Comparison of ENCODE assay signal across 28 cellular contexts in genomic region chr14:74924061-74924460, GRCh38. TPM values are rescaled to one million over a fixed set of nuclear protein-coding genes. Genes with fewer than 3 reads are reported as not detected.
DNase-seq lines count a peak whose midpoint lies in the region; ATAC-seq, FAIRE-seq and TF ChIP-seq lines count a peak whose summit lies in the region.
"Had no signal": no experiment of that assay in that cellular context is flagged by ENCODE, and none has a peak within 500 bp of the region (broad histone marks: within the 10 kb centered on the region; RNA-seq: fewer than 3 reads in every experiment).

No MANE protein-coding gene starts in this region.

- DNase-seq in MCF 10A (ENCODE audit: unreplicated experiment) (no peak), breast epithelium (ENCODE audit: low spot score in 2 of 2) (no peak), memory B cell (ENCODE audit: low spot score in 2 of 2) (no peak), upper lobe of right lung (peak; percentile 40), GM12891 (ENCODE audit: insufficient read length, low spot score) (no peak)
- no peak for DNase-seq in activated T-helper 1 cell treated with anti-CD3 and anti-CD28 coated beads, Interleukin-12 subunit alpha, Interleukin-12 subunit beta, Interleukin-2, Interleukin-4 antibody, amounts not matched to agents 30 ng/mL and 10 ng/mL and 1 ng/mL, durations not matched to agents 14 hours and 24 hours and 36 hours (ENCODE audit: low spot score)
- DNase-seq in stimulated activated CD4-positive, alpha-beta T cell treated with anti-CD3 and anti-CD28 coated beads, Interleukin-1b, Interleukin-23, amount 100 ng/mL, for 48 hours, result no peak
- DNase-seq in stimulated activated CD4-positive, alpha-beta T cell treated with anti-CD3 and anti-CD28 coated beads, Interleukin-12 subunit alpha, Interleukin-12 subunit beta, amount 100 ng/mL, for 4 hours, result no peak
- DNase-seq: activated CD4-positive, alpha-beta memory T cell treated with anti-CD3 and anti-CD28 coated beads, Interleukin-2, amount 10 ng/mL, durations not matched to agents 7 days and 5 days; C1 segment of cervical spinal cord; effector CD8-positive, alpha-beta T cell; erythroblast; foreskin fibroblast; KG1; left colon; mesenchymal stem cell; NCI-H1694 treated with DMSO at 0.1 percent for 48 hours; NCI-H2171; NCI-H510A treated with DMSO at 0.1 percent for 48 hours; PC-3; Right ventricle myocardium superior; stimulated activated CD4-positive, alpha-beta T cell treated with anti-CD3 and anti-CD28 coated beads, Interleukin-4, amount 100 ng/mL, for 4 hours; stimulated activated naive CD4-positive, alpha-beta T cell treated with Interleukin-2 at 50 U/mL for 16 hours had no signal

- H3K27ac ChIP-seq in breast epithelium, result no peak overlapping the region
- no peak overlapping the region for H3K27ac ChIP-seq in upper lobe of right lung
- H3K27ac ChIP-seq: parathyroid adenoma had no signal

- no peak for TF ChIP-seq POLR2A in breast epithelium (IDR thresholded peaks at IDR 0.05)
- no peak for TF ChIP-seq POLR2A in GM12891 (IDR thresholded peaks at IDR 0.05; ENCODE audit: low read depth, low read length)

- H3K27ac Mint-ChIP-seq in MCF 10A (ENCODE audit: low read depth, unreplicated experiment) (no peak overlapping the region), memory B cell (peak overlapping the region; percentile 53)
- no peak overlapping the region for H3K27ac Mint-ChIP-seq in activated T-helper 1 cell treated with anti-CD3 and anti-CD28 coated beads, Interleukin-12 subunit alpha, Interleukin-12 subunit beta, Interleukin-2, Interleukin-4 antibody, amounts not matched to agents 30 ng/mL and 10 ng/mL and 1 ng/mL, durations not matched to agents 14 hours and 24 hours and 36 hours
- H3K27ac Mint-ChIP-seq: activated CD4-positive, alpha-beta memory T cell treated with anti-CD3 and anti-CD28 coated beads, Interleukin-2, amount 10 ng/mL, durations not matched to agents 7 days and 5 days had no signal

- H3K36me3 ChIP-seq in breast epithelium (no peaks in the 10 kb centered on the region), upper lobe of right lung (no peaks in the 10 kb centered on the region)

- H3K27me3 Mint-ChIP-seq in MCF 10A (ENCODE audit: insufficient read depth, unreplicated experiment) (peaks cover 17% of the 10 kb centered on the region), memory B cell (no peaks in the 10 kb centered on the region)
- H3K27me3 Mint-ChIP-seq in activated T-helper 1 cell treated with anti-CD3 and anti-CD28 coated beads, Interleukin-12 subunit alpha, Interleukin-12 subunit beta, Interleukin-2, Interleukin-4 antibody, amounts not matched to agents 30 ng/mL and 10 ng/mL and 1 ng/mL, durations not matched to agents 14 hours and 24 hours and 36 hours (ENCODE audit: insufficient read depth), result peaks cover 3% of the 10 kb centered on the region

- H3K4me3 ChIP-seq in breast epithelium, result no peak overlapping the region
- H3K4me3 ChIP-seq in upper lobe of right lung, result no peak overlapping the region

- POLR2A ChIA-PET in MCF 10A (lab: Yijun Ruan, JAX), result interaction anchor here (1.3 to 1.6 kb wide), 2 partner anchors 12 to 41 kb away, joined by 8 to 9 read pairs; partner anchors contain the start of gene DLST

- FAIRE-seq in GM12891 (lab: Jason Lieb, UNC), result no peak
- FAIRE-seq: colon had no signal

- BruUV-seq in MCF 10A (replicated peaks; lab: Mats Ljungman, UMichigan), result no TSS peak

- H3K9me3 ChIP-seq in breast epithelium (no peaks in the 10 kb centered on the region), upper lobe of right lung (no peaks in the 10 kb centered on the region)

- peaks cover 5% of the 10 kb centered on the region for H3K4me1 Mint-ChIP-seq in MCF 10A (ENCODE audit: insufficient read depth, unreplicated experiment)
- H3K4me1 Mint-ChIP-seq in activated T-helper 1 cell treated with anti-CD3 and anti-CD28 coated beads, Interleukin-12 subunit alpha, Interleukin-12 subunit beta, Interleukin-2, Interleukin-4 antibody, amounts not matched to agents 30 ng/mL and 10 ng/mL and 1 ng/mL, durations not matched to agents 14 hours and 24 hours and 36 hours (ENCODE audit: low read depth), result no peaks in the 10 kb centered on the region
- peaks cover 9% of the 10 kb centered on the region for H3K4me1 Mint-ChIP-seq in memory B cell

- no peaks in the 10 kb centered on the region for H3K4me1 ChIP-seq in breast epithelium
- peaks cover 4% of the 10 kb centered on the region for H3K4me1 ChIP-seq in upper lobe of right lung
- H3K4me1 ChIP-seq: parathyroid adenoma had no signal

- CTCF ChIA-PET in MCF 10A (lab: Yijun Ruan, JAX), result interaction anchor here (0.9 kb wide), 1 partner anchor 63 kb away, joined by 5 read pairs; no protein-coding TSS in a partner anchor

- ATAC-seq in memory B cell (ENCODE audit: low read depth) (no peak), upper lobe of right lung (no peak)
- ATAC-seq: left colon, PC-3, right cardiac atrium had no signal

- H3K36me3 Mint-ChIP-seq in MCF 10A (ENCODE audit: insufficient read depth, unreplicated experiment) (no peaks in the 10 kb centered on the region), memory B cell (no peaks in the 10 kb centered on the region)
- no peaks in the 10 kb centered on the region for H3K36me3 Mint-ChIP-seq in activated T-helper 1 cell treated with anti-CD3 and anti-CD28 coated beads, Interleukin-12 subunit alpha, Interleukin-12 subunit beta, Interleukin-2, Interleukin-4 antibody, amounts not matched to agents 30 ng/mL and 10 ng/mL and 1 ng/mL, durations not matched to agents 14 hours and 24 hours and 36 hours (ENCODE audit: low read depth)

- H3K27me3 ChIP-seq in breast epithelium (no peaks in the 10 kb centered on the region), upper lobe of right lung (no peaks in the 10 kb centered on the region)

- H3K9me3 Mint-ChIP-seq in MCF 10A (ENCODE audit: unreplicated experiment) (no peaks in the 10 kb centered on the region), memory B cell (no peaks in the 10 kb centered on the region)
- H3K9me3 Mint-ChIP-seq in activated T-helper 1 cell treated with anti-CD3 and anti-CD28 coated beads, Interleukin-12 subunit alpha, Interleukin-12 subunit beta, Interleukin-2, Interleukin-4 antibody, amounts not matched to agents 30 ng/mL and 10 ng/mL and 1 ng/mL, durations not matched to agents 14 hours and 24 hours and 36 hours, result no peaks in the 10 kb centered on the region
- H3K9me3 Mint-ChIP-seq: activated CD4-positive, alpha-beta memory T cell treated with anti-CD3 and anti-CD28 coated beads, Interleukin-2, amount 10 ng/mL, durations not matched to agents 7 days and 5 days had no signal

- intact Hi-C loops in MCF 10A (cut with micrococcal nuclease) (no loop called here), breast epithelium (cut with DNase I; ENCODE audit: low total_unique reads) (no loop called here), upper lobe of right lung (cut with DNase I) (no loop called here)
- intact Hi-C loops in activated T-helper 1 cell treated with anti-CD3 and anti-CD28 coated beads, Interleukin-12 subunit alpha, Interleukin-12 subunit beta, Interleukin-2, Interleukin-4 antibody, amounts not matched to agents 30 ng/mL and 10 ng/mL and 1 ng/mL, durations not matched to agents 14 hours and 24 hours and 36 hours (cut with micrococcal nuclease), result no loop called here

- H3K4me3 Mint-ChIP-seq in MCF 10A (ENCODE audit: unreplicated experiment) (peak overlapping the region; percentile 23), memory B cell (peak overlapping the region; percentile 3)
- peak overlapping the region; percentile 15 for H3K4me3 Mint-ChIP-seq in activated T-helper 1 cell treated with anti-CD3 and anti-CD28 coated beads, Interleukin-12 subunit alpha, Interleukin-12 subunit beta, Interleukin-2, Interleukin-4 antibody, amounts not matched to agents 30 ng/mL and 10 ng/mL and 1 ng/mL, durations not matched to agents 14 hours and 24 hours and 36 hours

- TF ChIP-seq CTCF in MCF 10A (IDR thresholded peaks at IDR 0.05; ENCODE audit: unreplicated experiment), result no peak
- TF ChIP-seq CTCF in breast epithelium (IDR thresholded peaks at IDR 0.05), result no peak
- no peak for TF ChIP-seq CTCF in upper lobe of right lung (IDR thresholded peaks at IDR 0.05)

TF ChIP-seq in GM12891, 5 proteins besides CTCF, POLR2A, EP300 and RAD21:
- no peak for TF ChIP-seq POU2F2 (IDR thresholded peaks at IDR 0.05; ENCODE audit: low read depth, low read length)
- no peak for TF ChIP-seq POLR2AphosphoS5 (IDR thresholded peaks at IDR 0.05; ENCODE audit: low read depth, low read length)

RNA-seq across cellular contexts. Expression of gene RPS6KL1, which starts 1.0 kb away (rescaled TPM):
- total RNA-seq in MCF 10A (2022), result 8.8 and 12.3 TPM in 2 replicates
- 1 to 10 TPM; 2.9 to 5.6 (median 3.3) TPM for total RNA-seq in breast epithelium
- 10.8 and 11.6 TPM in 2 replicates for total RNA-seq in activated T-helper 1 cell treated with anti-CD3 and anti-CD28 coated beads, Interleukin-12 subunit alpha, Interleukin-12 subunit beta, Interleukin-2, Interleukin-4 antibody, amounts not matched to agents 30 ng/mL and 10 ng/mL and 1 ng/mL, durations not matched to agents 14 hours and 24 hours and 36 hours
- 5.1 TPM for total RNA-seq in upper lobe of right lung
- polyA plus RNA-seq in GM12891 (2012; ENCODE audit: low read depth, missing spikeins), result 1.0 TPM

RNA-seq across cellular contexts. Expression of gene PGF, which starts 31.3 kb away (rescaled TPM):
- total RNA-seq in MCF 10A (2022), result 1.3 and 2.1 TPM in 2 replicates
- total RNA-seq in breast epithelium, result 10 to 100 TPM in 1 of 3 donors, 1 to 10 TPM in 2; 3.7 to 17.9 (median 8.2) TPM
- total RNA-seq in activated T-helper 1 cell treated with anti-CD3 and anti-CD28 coated beads, Interleukin-12 subunit alpha, Interleukin-12 subunit beta, Interleukin-2, Interleukin-4 antibody, amounts not matched to agents 30 ng/mL and 10 ng/mL and 1 ng/mL, durations not matched to agents 14 hours and 24 hours and 36 hours, result 0.22 and 0.41 TPM in 2 replicates
- total RNA-seq in upper lobe of right lung, result 4.7 TPM
- 3.9 TPM for polyA plus RNA-seq in GM12891 (2012; ENCODE audit: low read depth, missing spikeins)

RNA-seq across cellular contexts. Expression of gene DLST, which starts 42.3 kb away (rescaled TPM):
- 114 and 139 TPM in 2 replicates for total RNA-seq in MCF 10A (2022)
- total RNA-seq in breast epithelium, result 100 to 1,000 TPM in 1 of 3 donors, 10 to 100 TPM in 2; 73.4 to 104 (median 76.1) TPM
- 98.9 and 107 TPM in 2 replicates for total RNA-seq in activated T-helper 1 cell treated with anti-CD3 and anti-CD28 coated beads, Interleukin-12 subunit alpha, Interleukin-12 subunit beta, Interleukin-2, Interleukin-4 antibody, amounts not matched to agents 30 ng/mL and 10 ng/mL and 1 ng/mL, durations not matched to agents 14 hours and 24 hours and 36 hours
- total RNA-seq in upper lobe of right lung, result 90.1 TPM
- 56.9 TPM for polyA plus RNA-seq in GM12891 (2012; ENCODE audit: low read depth, missing spikeins)

RNA-seq across cellular contexts. Expression of gene PROX2, which starts 48.1 kb away (rescaled TPM):
- total RNA-seq in MCF 10A (2022), result not detected in 2 replicates
- not detected for total RNA-seq in breast epithelium
- not detected in 2 replicates for total RNA-seq in activated T-helper 1 cell treated with anti-CD3 and anti-CD28 coated beads, Interleukin-12 subunit alpha, Interleukin-12 subunit beta, Interleukin-2, Interleukin-4 antibody, amounts not matched to agents 30 ng/mL and 10 ng/mL and 1 ng/mL, durations not matched to agents 14 hours and 24 hours and 36 hours
- not detected for total RNA-seq in upper lobe of right lung
- polyA plus RNA-seq in GM12891 (2012; ENCODE audit: low read depth, missing spikeins), result 0.23 TPM
- total RNA-seq: activated CD4-positive, alpha-beta memory T cell treated with anti-CD3 and anti-CD28 coated beads, Interleukin-2, amount 10 ng/mL, durations not matched to agents 7 days and 5 days; HT-29; left colon; PC-3; right cardiac atrium; Right ventricle myocardium superior had no signal
- polyA plus RNA-seq: AG04450, right cardiac atrium had no signal
